ENCODE assay signal across 8 cellular contexts in the genomic region with DNA sequence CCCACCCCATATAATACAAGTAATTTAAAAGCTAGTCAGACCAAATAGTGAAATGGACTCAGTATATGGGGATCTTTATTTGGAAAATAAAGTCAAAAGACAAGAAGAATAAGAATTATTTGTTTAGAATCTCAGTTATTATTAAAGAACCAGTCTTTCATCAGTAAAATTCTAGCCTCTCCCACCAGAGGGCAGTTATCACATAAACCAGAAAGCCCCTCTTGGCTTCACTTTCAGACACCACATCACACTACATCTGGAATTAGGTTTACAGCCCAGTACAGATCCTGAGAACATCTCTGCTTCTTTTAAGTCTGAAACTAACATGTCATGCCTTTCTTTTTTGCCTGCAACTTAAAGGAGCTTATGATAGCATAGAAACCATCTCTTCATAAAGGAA. TPM values are rescaled to one million over a fixed set of nuclear protein-coding genes. Genes with fewer than 3 reads are reported as not detected.
DNase-seq lines count a peak whose midpoint lies in the region; ATAC-seq and TF ChIP-seq lines count a peak whose summit lies in the region.

No MANE protein-coding gene starts in this region.

- H3K4me3 ChIP-seq in DOHH2 (ENCODE audit: low read length) (no peak overlapping the region), adipocyte (ENCODE audit: low read length) (no peak overlapping the region), lower lobe of right lung (no peak overlapping the region)

- intact Hi-C loops in lower lobe of right lung (cut with DNase I): no loop called here

- H3K4me1 ChIP-seq in DOHH2 (ENCODE audit: control insufficient read depth, low read length): peaks cover 29% of the 10 kb centered on the region
- H3K4me1 ChIP-seq in adipocyte (ENCODE audit: control insufficient read depth, insufficient read depth, low read length): peaks cover 15% of the 10 kb centered on the region
- H3K4me1 ChIP-seq in lower lobe of right lung: no peaks in the 10 kb centered on the region

- DNase-seq in adipocyte (ENCODE audit: low read depth) (peak; percentile 70), lower lobe of right lung (no peak), T-helper 9 cell (no peak)
- no peak for DNase-seq in stimulated activated CD4-positive, alpha-beta T cell treated with anti-CD3 and anti-CD28 coated beads, Interleukin-15, amount 100 ng/mL, for 24 hours
- no peak for DNase-seq in stimulated activated CD4-positive, alpha-beta T cell treated with anti-CD3 and anti-CD28 coated beads, Interleukin-4, amount 100 ng/mL, for 24 hours

- H3K36me3 ChIP-seq in DOHH2 (ENCODE audit: control insufficient read depth, low read length) (no peaks in the 10 kb centered on the region), adipocyte (ENCODE audit: control insufficient read depth, insufficient read depth, low read length, severe bottlenecking) (no peaks in the 10 kb centered on the region), lower lobe of right lung (no peaks in the 10 kb centered on the region)

- H3F3A ChIP-seq in DOHH2 (ENCODE audit: control insufficient read depth, insufficient read depth): no peaks in the 10 kb centered on the region

- no peaks in the 10 kb centered on the region for H3K9me2 ChIP-seq in DOHH2 (replicated peaks; ENCODE audit: control insufficient read depth, low read length)

- H3K79me2 ChIP-seq in DOHH2 (ENCODE audit: control insufficient read depth, low read length): no peaks in the 10 kb centered on the region

- H3K9ac ChIP-seq in adipocyte (ENCODE audit: low read length): no peak overlapping the region

- TF ChIP-seq CTCF in DOHH2 (IDR thresholded peaks at IDR 0.05; ENCODE audit: low read depth, low read length, poor library complexity, severe bottlenecking): peak; percentile 53
- TF ChIP-seq CTCF in lower lobe of right lung (IDR thresholded peaks at IDR 0.05): peak; percentile 40

- H3K9me3 ChIP-seq in DOHH2 (ENCODE audit: control insufficient read depth, insufficient read depth, low read length) (no peaks in the 10 kb centered on the region), adipocyte (ENCODE audit: control insufficient read depth, low read length) (no peaks in the 10 kb centered on the region), lower lobe of right lung (no peaks in the 10 kb centered on the region)

- peak; percentile 57 for ATAC-seq in HG02981 (IDR thresholded peaks at IDR 0.05; ENCODE audit: unreplicated experiment)
- no peak for ATAC-seq in lower lobe of right lung
- no peak for ATAC-seq in GM18873 (IDR thresholded peaks at IDR 0.05; ENCODE audit: low FRiP score, unreplicated experiment)

- no peaks in the 10 kb centered on the region for H4K20me1 ChIP-seq in DOHH2 (ENCODE audit: control insufficient read depth, insufficient read depth, low read depth, low read length)

- no peak overlapping the region for H3K4me2 ChIP-seq in DOHH2 (ENCODE audit: low read length)

- H3K27me3 ChIP-seq in DOHH2 (ENCODE audit: control insufficient read depth, low read length) (no peaks in the 10 kb centered on the region), adipocyte (replicated peaks; ENCODE audit: control insufficient read depth, insufficient read depth, low read length) (peaks cover 3% of the 10 kb centered on the region), lower lobe of right lung (ENCODE audit: low read depth) (no peaks in the 10 kb centered on the region)

- H3K27ac ChIP-seq in DOHH2 (ENCODE audit: low read depth, low read length) (no peak overlapping the region), lower lobe of right lung (no peak overlapping the region)

RNA-seq across cellular contexts. Expression of a gene that starts 12.2 kb away (rescaled TPM):
- total RNA-seq in lower lobe of right lung: not detected
